Comparison of ENCODE assay signal across 2 cellular contexts in genomic region chr9:123601828-123602227, GRCh38.
TF ChIP-seq lines count a peak whose summit lies in the region.

No MANE protein-coding gene starts in this region.

TF ChIP-seq in SK-N-SH, 30 proteins besides CTCF, POLR2A, EP300 and RAD21 (continued from another document):
- no peak for TF ChIP-seq NRF1 (IDR thresholded peaks at IDR 0.05; ENCODE audit: low read depth, low read length)
- no peak for TF ChIP-seq IRF3 (IDR thresholded peaks at IDR 0.05; ENCODE audit: low read depth, low read length)
- peak; percentile 89 for TF ChIP-seq GATA2 (CRISPR knock-in tag; IDR thresholded peaks at IDR 0.05)
- no peak for TF ChIP-seq FOXM1 (IDR thresholded peaks at IDR 0.05; ENCODE audit: low read depth)
- TF ChIP-seq YY1 (IDR thresholded peaks at IDR 0.05; ENCODE audit: low read depth): no peak
- TF ChIP-seq MEF2A (IDR thresholded peaks at IDR 0.05; ENCODE audit: borderline replicate concordance, low read depth): no peak

TF ChIP-seq in SK-N-SH treated with all-trans-retinoic acid at 6 μM for 48 hours, 23 proteins besides CTCF, POLR2A, EP300 and RAD21 (continued from another document):
- no peak for TF ChIP-seq CSRNP3 (CRISPR knock-in tag; IDR thresholded peaks at IDR 0.05)
- TF ChIP-seq TCF4 (CRISPR knock-in tag; IDR thresholded peaks at IDR 0.05; ENCODE audit: borderline replicate concordance): no peak
- TF ChIP-seq TSHZ2 (CRISPR knock-in tag; IDR thresholded peaks at IDR 0.05): no peak
- TF ChIP-seq ZNF8 (CRISPR knock-in tag; IDR thresholded peaks at IDR 0.05): no peak
- no peak for TF ChIP-seq POU6F1 (CRISPR knock-in tag; IDR thresholded peaks at IDR 0.05; ENCODE audit: borderline replicate concordance, low read depth)
- no peak for TF ChIP-seq OSR1 (CRISPR knock-in tag; IDR thresholded peaks at IDR 0.05)
- no peak for TF ChIP-seq ZFP30 (CRISPR knock-in tag; IDR thresholded peaks at IDR 0.05)
- TF ChIP-seq ZNF565 (CRISPR knock-in tag; conservative IDR thresholded peaks at IDR 0.05; ENCODE audit: low read depth): no peak
- TF ChIP-seq ESRRG (CRISPR knock-in tag; IDR thresholded peaks at IDR 0.05): no peak
- no peak for TF ChIP-seq ARNTL (CRISPR knock-in tag; IDR thresholded peaks at IDR 0.05; ENCODE audit: borderline replicate concordance, low read depth)
- no peak for TF ChIP-seq RARB (CRISPR knock-in tag; IDR thresholded peaks at IDR 0.05)
- TF ChIP-seq PPARA (CRISPR knock-in tag; IDR thresholded peaks at IDR 0.05; ENCODE audit: borderline replicate concordance): no peak
- no peak for TF ChIP-seq TOX (CRISPR knock-in tag; IDR thresholded peaks at IDR 0.05; ENCODE audit: borderline replicate concordance)
- no peak for TF ChIP-seq BACH2 (CRISPR knock-in tag; IDR thresholded peaks at IDR 0.05; ENCODE audit: borderline replicate concordance)
- TF ChIP-seq CSDC2 (CRISPR knock-in tag; IDR thresholded peaks at IDR 0.05): no peak
- TF ChIP-seq ZC3H10 (CRISPR knock-in tag; IDR thresholded peaks at IDR 0.05): no peak
TF ChIP-seq in SK-N-SH treated with all-trans-retinoic acid at 6 μM for 48 hours: peak in this region for 0.
